14 cellular contexts compared by ENCODE assay signal in genomic region chr11:120184371-120184945, GRCh38. TPM values are rescaled to one million over a fixed set of nuclear protein-coding genes. Genes with fewer than 3 reads are reported as not detected.
DNase-seq lines count a peak whose midpoint lies in the region; ATAC-seq and TF ChIP-seq lines count a peak whose summit lies in the region.
"Had no signal": no experiment of that assay in that cellular context is flagged by ENCODE, and none has a peak within 500 bp of the region (broad histone marks: within the 10 kb centered on the region; RNA-seq: fewer than 3 reads in every experiment).

No MANE protein-coding gene starts in this region.

- TF ChIP-seq CTCF in brain (conservative IDR thresholded peaks at IDR 0.05) (no peak), stomach (IDR thresholded peaks at IDR 0.05) (no peak)

- no peak for DNase-seq in Right ventricle myocardium inferior (ENCODE audit: missing footprints)
- peak; percentile 24 for DNase-seq in stomach
- no peak for DNase-seq in stimulated activated CD4-positive, alpha-beta T cell treated with anti-CD3 and anti-CD28 coated beads, Interleukin-2, amount 100 ng/mL, for 48 hours
- DNase-seq in midbrain (lab: John Stamatoyannopoulos, UW) = no peak
- DNase-seq in stimulated activated naive CD8-positive, alpha-beta T cell treated with anti-CD3 and anti-CD28 coated beads, Interleukin-15, amount 100 ng/mL, for 72 hours = no peak
- no peak for DNase-seq in pons (ENCODE audit: low spot score)
- DNase-seq: activated naive CD8-positive, alpha-beta T cell treated with anti-CD3 and anti-CD28 coated beads, Interleukin-2, amount 50 U/mL, for 24 hours; dermis blood vessel endothelial cell; DMS153; NCI-H1105 had no signal

- TF ChIP-seq EP300 in stomach (IDR thresholded peaks at IDR 0.05) = no peak

- intact Hi-C loops in Right ventricle myocardium inferior (cut with DNase I) (loop anchor here (2.0 kb wide), 1 partner anchor 26 kb away; the partner anchor contains the start of gene OAF), stomach (cut with DNase I; ENCODE audit: low total_unique reads) (no loop called here)

- peaks cover 0 to 3% (median 0%) of the 10 kb centered on the region in 5 experiments for H3K9me3 Mint-ChIP-seq in brain
- H3K9me3 Mint-ChIP-seq in stimulated activated naive CD8-positive, alpha-beta T cell treated with anti-CD3 and anti-CD28 coated beads, Interleukin-15, amount 100 ng/mL, for 72 hours = no peaks in the 10 kb centered on the region
- H3K9me3 Mint-ChIP-seq: activated naive CD8-positive, alpha-beta T cell treated with anti-CD3 and anti-CD28 coated beads, Interleukin-2, amount 50 U/mL, for 24 hours had no signal

- H3K27me3 ChIP-seq in mucosa of rectum (ENCODE audit: control insufficient read depth in 2 of 2, insufficient read depth in 2 of 2, low read length in 2 of 2) (no peaks in the 10 kb centered on the region), stomach (no peaks in the 10 kb centered on the region)

- H3K36me3 ChIP-seq in mucosa of rectum (ENCODE audit: control insufficient read depth in 2 of 2, insufficient read depth in 2 of 2, low read length in 2 of 2) (no peaks in the 10 kb centered on the region), stomach (no peaks in the 10 kb centered on the region)

- peak overlapping the region; percentile 61 to 64 for H3K9ac ChIP-seq in mucosa of rectum (ENCODE audit: low read depth in 1 of 2, low read length in 2 of 2)

- H3K4me3 Mint-ChIP-seq in brain = peak overlapping the region in 3 of 5 experiments; percentile 19 to 54 (median 23)
- H3K4me3 Mint-ChIP-seq in stimulated activated naive CD8-positive, alpha-beta T cell treated with anti-CD3 and anti-CD28 coated beads, Interleukin-15, amount 100 ng/mL, for 72 hours = no peak overlapping the region
- H3K4me3 Mint-ChIP-seq: activated naive CD8-positive, alpha-beta T cell treated with anti-CD3 and anti-CD28 coated beads, Interleukin-2, amount 50 U/mL, for 24 hours had no signal

- H3K27me3 Mint-ChIP-seq in brain = peaks cover 3% of the 10 kb centered on the region
- peaks cover 51% of the 10 kb centered on the region for H3K27me3 Mint-ChIP-seq in stimulated activated naive CD8-positive, alpha-beta T cell treated with anti-CD3 and anti-CD28 coated beads, Interleukin-15, amount 100 ng/mL, for 72 hours

- H3K4me1 ChIP-seq in mucosa of rectum (ENCODE audit: control insufficient read depth in 2 of 2, insufficient read depth in 2 of 2, low read length in 2 of 2) = peaks cover 66 to 72% of the 10 kb centered on the region in 2 donors
- peaks cover 37 to 71% (median 66%) of the 10 kb centered on the region in 4 donors for H3K4me1 ChIP-seq in stomach

- no peaks in the 10 kb centered on the region for H3K36me3 Mint-ChIP-seq in brain

- peak overlapping the region; percentile 53 to 71 for H3K4me3 ChIP-seq in mucosa of rectum (ENCODE audit: low read length in 2 of 2)
- peak overlapping the region in 1 of 4 donors; percentile 9 for H3K4me3 ChIP-seq in stomach

- H3K27ac ChIP-seq in mucosa of rectum (ENCODE audit: low read depth in 2 of 2, low read length in 2 of 2) (peak overlapping the region; percentile 91 to 95), stomach (peak overlapping the region; percentile 69 to 89 (median 83))

- no peak for TF ChIP-seq POLR2A in stomach (IDR thresholded peaks at IDR 0.05)

- H3K9me3 ChIP-seq in mucosa of rectum (ENCODE audit: control insufficient read depth in 2 of 2, low read length in 2 of 2) (no peaks in the 10 kb centered on the region), stomach (no peaks in the 10 kb centered on the region)

- peak; percentile 72 for ATAC-seq in Right ventricle myocardium inferior
- ATAC-seq in stimulated activated naive CD8-positive, alpha-beta T cell treated with anti-CD3 and anti-CD28 coated beads, Interleukin-15, amount 100 ng/mL, for 72 hours = no peak
- ATAC-seq: activated naive CD8-positive, alpha-beta T cell treated with anti-CD3 and anti-CD28 coated beads, Interleukin-2, amount 50 U/mL, for 24 hours had no signal

- peaks cover 95% of the 10 kb centered on the region for H3K4me1 Mint-ChIP-seq in brain
- peaks cover 10% of the 10 kb centered on the region for H3K4me1 Mint-ChIP-seq in stimulated activated naive CD8-positive, alpha-beta T cell treated with anti-CD3 and anti-CD28 coated beads, Interleukin-15, amount 100 ng/mL, for 72 hours

- H3K27ac Mint-ChIP-seq in brain = peak overlapping the region; percentile 38 to 96 (median 76)
- peak overlapping the region in 1 of 2 donors; percentile 55 for H3K27ac Mint-ChIP-seq in stimulated activated naive CD8-positive, alpha-beta T cell treated with anti-CD3 and anti-CD28 coated beads, Interleukin-15, amount 100 ng/mL, for 72 hours
- H3K27ac Mint-ChIP-seq: activated naive CD8-positive, alpha-beta T cell treated with anti-CD3 and anti-CD28 coated beads, Interleukin-2, amount 50 U/mL, for 24 hours had no signal

- WGBS in stomach, 5 donors = 55 to 69% (median 64%) methylated on average over 11 of the region's 11 CpGs

RNA-seq across cellular contexts. Expression of gene OAF, which starts 26.4 kb away (rescaled TPM):
- polyA plus RNA-seq in brain (ENCODE audit: insufficient read depth, low read depth, low replicate concordance) = 13.7 TPM
- 34.5 TPM for total RNA-seq in Right ventricle myocardium inferior
- 100 to 1,000 TPM in 2 of 5 donors, 10 to 100 TPM in 3; 23.3 to 380 (median 37.2) TPM for total RNA-seq in stomach
- 10 to 100 TPM; 17.1 to 30.5 (median 30.2) TPM for polyA plus RNA-seq in stomach

RNA-seq across cellular contexts. Expression of gene TRIM29, which starts 46.5 kb away (rescaled TPM):
- 2.5 TPM for polyA plus RNA-seq in brain (ENCODE audit: insufficient read depth, low read depth, low replicate concordance)
- not detected for total RNA-seq in Right ventricle myocardium inferior
- 10 to 100 TPM in 1 of 5 donors, 1 to 10 TPM in 2, not detected in 2; 2.0 to 57.8 (median 2.3) TPM for total RNA-seq in stomach
- 100 to 1,000 TPM in 1 of 3 donors, 1 to 10 TPM in 2; 1.4 to 287 (median 1.7) TPM for polyA plus RNA-seq in stomach
- total RNA-seq: dermis blood vessel endothelial cell, OCI-LY7 had no signal

RNA-seq across cellular contexts. Expression of gene POU2F3, which starts 55.5 kb away (rescaled TPM):
- polyA plus RNA-seq in brain (ENCODE audit: insufficient read depth, low read depth, low replicate concordance) (0.58 TPM), stomach (1 to 10 TPM in 2 of 3 donors, under 1 TPM in 1; 0.75 to 1.5 (median 1.3) TPM)
- total RNA-seq in Right ventricle myocardium inferior (0.19 TPM), stomach (1 to 10 TPM in 2 of 5 donors, under 1 TPM in 1, not detected in 2; 0.18 to 1.9 (median 1.3) TPM)
- polyA plus RNA-seq: neural cell had no signal

Comparison
In these comparisons a context has a peak if more than half of its experiments do, and no peak if none do; other contexts are left out.
1. H3K4me3 Mint-ChIP-seq: peak in brain (3 of 5); none in stimulated activated naive CD8-positive, alpha-beta T cell treated with anti-CD3 and anti-CD28 coated beads, Interleukin-15, amount 100 ng/mL, for 72 hours (0 of 2).